In the genomic region with DNA sequence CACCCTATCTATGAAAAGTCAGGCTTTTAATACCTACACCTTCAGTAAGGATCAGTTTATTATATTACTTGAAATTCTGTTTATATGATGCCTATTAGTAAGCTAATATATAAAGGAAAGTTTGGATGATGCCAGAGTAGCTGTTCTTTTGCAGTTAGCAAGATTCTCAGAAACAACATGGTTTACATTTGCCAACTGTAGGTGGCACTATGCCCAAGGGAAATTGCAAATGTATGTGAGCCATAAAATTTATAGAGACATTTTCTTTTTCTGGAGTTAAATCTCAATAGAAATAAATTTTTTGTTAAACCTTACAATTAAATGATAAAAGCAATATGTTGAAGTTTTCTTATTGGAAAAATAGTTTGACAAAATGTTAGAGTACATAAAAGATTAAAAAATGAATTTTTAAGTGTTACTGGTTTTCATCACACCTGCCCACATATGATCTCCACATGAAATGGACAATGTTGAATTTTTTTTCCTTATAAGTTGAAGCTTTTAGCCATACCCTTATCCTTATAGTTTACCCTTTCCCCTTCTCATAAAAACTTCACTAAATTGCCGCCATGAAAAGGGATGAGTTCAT, we compare ENCODE assay signal across 9 cellular contexts. TPM values are rescaled to one million over a fixed set of nuclear protein-coding genes. Genes with fewer than 3 reads are reported as not detected.
DNase-seq lines count a peak whose midpoint lies in the region; ATAC-seq and TF ChIP-seq lines count a peak whose summit lies in the region.
"Had no signal": no experiment of that assay in that cellular context is flagged by ENCODE, and none has a peak within 500 bp of the region (broad histone marks: within the 10 kb centered on the region; RNA-seq: fewer than 3 reads in every experiment).

No MANE protein-coding gene starts in this region.

- H3K27me3 ChIP-seq in liver (ENCODE audit: control insufficient read depth in 4 of 4, insufficient read depth in 4 of 4, low read length in 3 of 4): peaks cover 0 to 5% (median 0%) of the 10 kb centered on the region in 4 donors
- no peaks in the 10 kb centered on the region for H3K27me3 ChIP-seq in tibial nerve

- POLR2A ChIA-PET in RWPE1 (lab: Yijun Ruan, JAX; ENCODE audit: low non-redundant PET): no interaction called here

- TF ChIP-seq CTCF in RWPE1 (conservative IDR thresholded peaks at IDR 0.05; ENCODE audit: low read depth): peak; percentile 68
- peak; percentile 63 to 80 for TF ChIP-seq CTCF in brain (conservative IDR thresholded peaks at IDR 0.05)
- peak; percentile 37 for TF ChIP-seq CTCF in liver (IDR thresholded peaks at IDR 0.05; ENCODE audit: low read depth, low read length, missing input control)
- peak in 3 of 5 experiments; percentile 29 to 47 (median 43) for TF ChIP-seq CTCF in tibial nerve (IDR thresholded peaks at IDR 0.05)

- peak; percentile 79 to 81 for TF ChIP-seq RAD21 in liver (IDR thresholded peaks at IDR 0.05)

- no peaks in the 10 kb centered on the region for H3K4me1 Mint-ChIP-seq in brain
- H3K4me1 Mint-ChIP-seq: activated naive CD8-positive, alpha-beta T cell treated with anti-CD3 and anti-CD28 coated beads, Interleukin-2, amount 10 ng/mL, durations not matched to agents 7 days and 5 days had no signal

- ATAC-seq in GM19324 (IDR thresholded peaks at IDR 0.05; ENCODE audit: low FRiP score, unreplicated experiment): no peak

- no peak overlapping the region for H3K27ac Mint-ChIP-seq in brain
- H3K27ac Mint-ChIP-seq: activated naive CD8-positive, alpha-beta T cell treated with anti-CD3 and anti-CD28 coated beads, Interleukin-2, amount 10 ng/mL, durations not matched to agents 7 days and 5 days had no signal

- H3K36me3 ChIP-seq in liver (ENCODE audit: control insufficient read depth in 4 of 4, insufficient read depth in 3 of 4, low read depth in 1 of 4, low read length in 3 of 4) (no peaks in the 10 kb centered on the region), tibial nerve (no peaks in the 10 kb centered on the region)

- no peaks in the 10 kb centered on the region for H3K9me3 ChIP-seq in liver (ENCODE audit: control insufficient read depth in 4 of 4, low read length in 3 of 4)
- H3K9me3 ChIP-seq in tibial nerve: no peaks in the 10 kb centered on the region

- no peaks in the 10 kb centered on the region for H3K36me3 Mint-ChIP-seq in brain
- H3K36me3 Mint-ChIP-seq: activated naive CD8-positive, alpha-beta T cell treated with anti-CD3 and anti-CD28 coated beads, Interleukin-2, amount 10 ng/mL, durations not matched to agents 7 days and 5 days had no signal

- no peak overlapping the region for H3K9ac ChIP-seq in liver (ENCODE audit: low read depth in 1 of 2, low read length in 2 of 2)

- TF ChIP-seq EP300 in tibial nerve (IDR thresholded peaks at IDR 0.05): no peak

- no peak overlapping the region for H3K4me3 Mint-ChIP-seq in brain
- H3K4me3 Mint-ChIP-seq: activated naive CD8-positive, alpha-beta T cell treated with anti-CD3 and anti-CD28 coated beads, Interleukin-2, amount 10 ng/mL, durations not matched to agents 7 days and 5 days had no signal

- WGBS in liver: 87% methylated on average over 1 of the region's 1 CpG
- 65 to 82% methylated on average over 1 of the region's 1 CpG for WGBS in tibial nerve, 2 donors

- no peak for TF ChIP-seq POLR2A in tibial nerve (IDR thresholded peaks at IDR 0.05)

- no peak overlapping the region for H3K27ac ChIP-seq in RWPE1
- H3K27ac ChIP-seq in liver (ENCODE audit: low read depth in 1 of 2, low read length in 2 of 2): no peak overlapping the region
- H3K27ac ChIP-seq in tibial nerve: no peak overlapping the region

- H3K9me3 Mint-ChIP-seq in brain: no peaks in the 10 kb centered on the region
- H3K9me3 Mint-ChIP-seq: activated naive CD8-positive, alpha-beta T cell treated with anti-CD3 and anti-CD28 coated beads, Interleukin-2, amount 10 ng/mL, durations not matched to agents 7 days and 5 days had no signal

- no peaks in the 10 kb centered on the region for H3K4me1 ChIP-seq in liver (ENCODE audit: control insufficient read depth in 4 of 4, insufficient read depth in 4 of 4, low read length in 3 of 4)
- H3K4me1 ChIP-seq in tibial nerve: no peaks in the 10 kb centered on the region

- no peak overlapping the region for H3K4me3 ChIP-seq in liver (ENCODE audit: low read depth in 1 of 3, low read length in 3 of 3)
- no peak overlapping the region for H3K4me3 ChIP-seq in tibial nerve

- CTCF ChIA-PET in RWPE1 (lab: Yijun Ruan, JAX): interaction anchor here (0.5 to 2.1 kb wide), 12 partner anchors 163 to 841 kb away, joined by 3 to 19 read pairs (median 4); no protein-coding TSS in a partner anchor

- DNase-seq in ELR (ENCODE audit: low read depth): peak; percentile 71
- DNase-seq in KG1 (lab: John Stamatoyannopoulos, UW): peak; percentile 38
- peak; percentile 30 for DNase-seq in RWPE1 (ENCODE audit: low spot score)
- DNase-seq in tibial nerve (ENCODE audit: low spot score in 2 of 2): no peak
- DNase-seq in OCI-M2 (lab: John Stamatoyannopoulos, UW; ENCODE audit: unreplicated experiment): no peak
- DNase-seq: activated naive CD8-positive, alpha-beta T cell treated with anti-CD3 and anti-CD28 coated beads, Interleukin-2, amount 10 ng/mL, durations not matched to agents 7 days and 5 days had no signal

- peaks cover 3% of the 10 kb centered on the region for H3K27me3 Mint-ChIP-seq in brain

TF ChIP-seq in liver, 16 proteins besides CTCF, POLR2A, EP300 and RAD21:
- TF ChIP-seq NR2F2 (IDR thresholded peaks at IDR 0.05): no peak
- no peak for TF ChIP-seq JUND (IDR thresholded peaks at IDR 0.05)
- no peak for TF ChIP-seq TAF1 (conservative IDR thresholded peaks at IDR 0.05)
- TF ChIP-seq, protein P1, sequence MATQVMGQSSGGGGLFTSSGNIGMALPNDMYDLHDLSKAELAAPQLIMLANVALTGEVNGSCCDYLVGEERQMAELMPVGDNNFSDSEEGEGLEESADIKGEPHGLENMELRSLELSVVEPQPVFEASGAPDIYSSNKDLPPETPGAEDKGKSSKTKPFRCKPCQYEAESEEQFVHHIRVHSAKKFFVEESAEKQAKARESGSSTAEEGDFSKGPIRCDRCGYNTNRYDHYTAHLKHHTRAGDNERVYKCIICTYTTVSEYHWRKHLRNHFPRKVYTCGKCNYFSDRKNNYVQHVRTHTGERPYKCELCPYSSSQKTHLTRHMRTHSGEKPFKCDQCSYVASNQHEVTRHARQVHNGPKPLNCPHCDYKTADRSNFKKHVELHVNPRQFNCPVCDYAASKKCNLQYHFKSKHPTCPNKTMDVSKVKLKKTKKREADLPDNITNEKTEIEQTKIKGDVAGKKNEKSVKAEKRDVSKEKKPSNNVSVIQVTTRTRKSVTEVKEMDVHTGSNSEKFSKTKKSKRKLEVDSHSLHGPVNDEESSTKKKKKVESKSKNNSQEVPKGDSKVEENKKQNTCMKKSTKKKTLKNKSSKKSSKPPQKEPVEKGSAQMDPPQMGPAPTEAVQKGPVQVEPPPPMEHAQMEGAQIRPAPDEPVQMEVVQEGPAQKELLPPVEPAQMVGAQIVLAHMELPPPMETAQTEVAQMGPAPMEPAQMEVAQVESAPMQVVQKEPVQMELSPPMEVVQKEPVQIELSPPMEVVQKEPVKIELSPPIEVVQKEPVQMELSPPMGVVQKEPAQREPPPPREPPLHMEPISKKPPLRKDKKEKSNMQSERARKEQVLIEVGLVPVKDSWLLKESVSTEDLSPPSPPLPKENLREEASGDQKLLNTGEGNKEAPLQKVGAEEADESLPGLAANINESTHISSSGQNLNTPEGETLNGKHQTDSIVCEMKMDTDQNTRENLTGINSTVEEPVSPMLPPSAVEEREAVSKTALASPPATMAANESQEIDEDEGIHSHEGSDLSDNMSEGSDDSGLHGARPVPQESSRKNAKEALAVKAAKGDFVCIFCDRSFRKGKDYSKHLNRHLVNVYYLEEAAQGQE (IDR thresholded peaks at IDR 0.05): no peak
- TF ChIP-seq, protein P2, sequence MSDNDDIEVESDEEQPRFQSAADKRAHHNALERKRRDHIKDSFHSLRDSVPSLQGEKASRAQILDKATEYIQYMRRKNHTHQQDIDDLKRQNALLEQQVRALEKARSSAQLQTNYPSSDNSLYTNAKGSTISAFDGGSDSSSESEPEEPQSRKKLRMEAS (IDR thresholded peaks at IDR 0.05): no peak
- TF ChIP-seq EGR1 (IDR thresholded peaks at IDR 0.05; ENCODE audit: low read depth in 2 of 2): no peak
- TF ChIP-seq ATF3 (IDR thresholded peaks at IDR 0.05): no peak
- TF ChIP-seq FOXA1 (IDR thresholded peaks at IDR 0.05): no peak
- TF ChIP-seq, protein P3, sequence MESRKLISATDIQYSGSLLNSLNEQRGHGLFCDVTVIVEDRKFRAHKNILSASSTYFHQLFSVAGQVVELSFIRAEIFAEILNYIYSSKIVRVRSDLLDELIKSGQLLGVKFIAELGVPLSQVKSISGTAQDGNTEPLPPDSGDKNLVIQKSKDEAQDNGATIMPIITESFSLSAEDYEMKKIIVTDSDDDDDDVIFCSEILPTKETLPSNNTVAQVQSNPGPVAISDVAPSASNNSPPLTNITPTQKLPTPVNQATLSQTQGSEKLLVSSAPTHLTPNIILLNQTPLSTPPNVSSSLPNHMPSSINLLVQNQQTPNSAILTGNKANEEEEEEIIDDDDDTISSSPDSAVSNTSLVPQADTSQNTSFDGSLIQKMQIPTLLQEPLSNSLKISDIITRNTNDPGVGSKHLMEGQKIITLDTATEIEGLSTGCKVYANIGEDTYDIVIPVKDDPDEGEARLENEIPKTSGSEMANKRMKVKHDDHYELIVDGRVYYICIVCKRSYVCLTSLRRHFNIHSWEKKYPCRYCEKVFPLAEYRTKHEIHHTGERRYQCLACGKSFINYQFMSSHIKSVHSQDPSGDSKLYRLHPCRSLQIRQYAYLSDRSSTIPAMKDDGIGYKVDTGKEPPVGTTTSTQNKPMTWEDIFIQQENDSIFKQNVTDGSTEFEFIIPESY (IDR thresholded peaks at IDR 0.05): no peak
- no peak for TF ChIP-seq SP1 (IDR thresholded peaks at IDR 0.05)
- no peak for TF ChIP-seq HNF4A (conservative IDR thresholded peaks at IDR 0.05)
- no peak for TF ChIP-seq FOXA2 (IDR thresholded peaks at IDR 0.05)
- TF ChIP-seq YY1 (IDR thresholded peaks at IDR 0.05): no peak
- TF ChIP-seq HNF4G (IDR thresholded peaks at IDR 0.05): no peak
- TF ChIP-seq GABPA (IDR thresholded peaks at IDR 0.05 in 1 of 2, conservative IDR thresholded peaks at IDR 0.05 in 1 of 2): no peak

RNA-seq across cellular contexts. Expression of gene EPHX4, which starts 32.1 kb away (rescaled TPM):
- polyA plus RNA-seq in brain (ENCODE audit: insufficient read depth, low read depth, low replicate concordance) (3.0 TPM), liver (under 1 TPM in 1 of 2 donors, not detected in 1; 0.06 TPM)
- total RNA-seq in liver (under 1 TPM in 1 of 2 donors, not detected in 1; 0.08 TPM), tibial nerve (1 to 10 TPM in 1 of 4 donors, not detected in 3; 1.1 TPM)
- total RNA-seq: activated naive CD8-positive, alpha-beta T cell treated with anti-CD3 and anti-CD28 coated beads, Interleukin-2, amount 10 ng/mL, durations not matched to agents 7 days and 5 days had no signal

RNA-seq across cellular contexts. Expression of gene BRDT, which starts 48.5 kb away (rescaled TPM):
- polyA plus RNA-seq in brain (ENCODE audit: insufficient read depth, low read depth, low replicate concordance) (not detected), liver (not detected)
- total RNA-seq in liver (not detected), tibial nerve (under 1 TPM in 1 of 4 donors, not detected in 3; 0.30 TPM)
- total RNA-seq: activated naive CD8-positive, alpha-beta T cell treated with anti-CD3 and anti-CD28 coated beads, Interleukin-2, amount 10 ng/mL, durations not matched to agents 7 days and 5 days had no signal

Comparison
In these comparisons a context has a peak if more than half of its experiments do, and no peak if none do; other contexts are left out.
1. DNase-seq: peak in ELR (single experiment), KG1 (single experiment) and RWPE1 (single experiment); none in tibial nerve (0 of 2) and OCI-M2 (single experiment).
2. Peak in every context shown above with its lines, with median percentiles within 50 percentile points of each other: CTCF ChIP-seq.